In genomic region chr3:99666201-99666600, GRCh38 we compare ENCODE assay signal across 15 cellular contexts. TPM values are rescaled to one million over a fixed set of nuclear protein-coding genes. Genes with fewer than 3 reads are reported as not detected.
DNase-seq lines count a peak whose midpoint lies in the region; ATAC-seq and TF ChIP-seq lines count a peak whose summit lies in the region.
"Had no signal": no experiment of that assay in that cellular context is flagged by ENCODE, and none has a peak within 500 bp of the region (broad histone marks: within the 10 kb centered on the region; RNA-seq: fewer than 3 reads in every experiment).

No MANE protein-coding gene starts in this region.

- no TSS peak for BruUV-seq in PC-3 (replicated peaks; lab: Mats Ljungman, UMichigan)

- H3K4me3 ChIP-seq in GM23248 = 0 out of 2 replicates have a peak overlapping the region, but pooled peaks have one; percentile 3
- no peak overlapping the region for H3K4me3 ChIP-seq in PC-3 (ENCODE audit: low read length)
- H3K4me3 ChIP-seq: mucosa of descending colon, ovary, SJCRH30 had no signal

- H3K4me1 ChIP-seq in GM23248 (ENCODE audit: insufficient read depth) (peaks cover 24% of the 10 kb centered on the region), PC-3 (ENCODE audit: insufficient read depth, low read length) (peaks cover 57% of the 10 kb centered on the region)
- H3K4me1 ChIP-seq: SJCRH30 had no signal

- no peaks in the 10 kb centered on the region for H3K9me3 ChIP-seq in GM23248 (ENCODE audit: low read depth)
- H3K9me3 ChIP-seq in PC-3 (ENCODE audit: low read length) = no peaks in the 10 kb centered on the region
- H3K9me3 ChIP-seq: mucosa of descending colon, ovary, SJCRH30 had no signal

- H3K36me3 ChIP-seq in GM23248 (ENCODE audit: low read depth) (no peaks in the 10 kb centered on the region), PC-3 (ENCODE audit: low read depth, low read length) (no peaks in the 10 kb centered on the region)
- H3K36me3 ChIP-seq: ovary, SJCRH30 had no signal

- CTCF ChIA-PET in PC-3 (lab: Charles Lee) = no interaction called here

- H3K27ac ChIP-seq in GM23248 = no peak overlapping the region
- H3K27ac ChIP-seq in PC-3 (ENCODE audit: low read length) = no peak overlapping the region
- H3K27ac ChIP-seq: ovary, SJCRH30 had no signal

- no peaks in the 10 kb centered on the region for H3K27me3 ChIP-seq in GM23248 (replicated peaks; ENCODE audit: insufficient read depth)
- H3K27me3 ChIP-seq in PC-3 (ENCODE audit: low read length) = no peaks in the 10 kb centered on the region
- H3K27me3 ChIP-seq: ovary, SJCRH30 had no signal

- 60 to 70% methylated on average over 1 of the region's 1 CpG for WGBS in GM23248 (ENCODE audit: low coverage in 1 of 2, low lambda C conversion rate in 2 of 2, missing lambda C conversion rate in 2 of 2), 2 experiments

- DNase-seq in GM23248 (peak; percentile 61), PC-3 (peak; percentile 18), fibroblast of gingiva (ENCODE audit: low read depth) (peak; percentile 55), omental fat pad (ENCODE audit: low spot score) (no peak), NCI-H1436 treated with DMSO at 0.1 percent for 48 hours (lab: John Stamatoyannopoulos, UW) (no peak)
- DNase-seq: activated CD4-positive, alpha-beta T cell treated with anti-CD3 and anti-CD28 coated beads for 48 hours; H9; mucosa of descending colon; NCI-H1417; ovary; SJCRH30; stimulated activated naive CD4-positive, alpha-beta T cell had no signal

- POLR2A ChIA-PET in PC-3 (lab: Charles Lee; ENCODE audit: unreplicated experiment) = no interaction called here

- ATAC-seq in PC-3 (no peak), omental fat pad (ENCODE audit: low FRiP score) (peak; percentile 43), GM18873 (IDR thresholded peaks at IDR 0.05; ENCODE audit: low FRiP score, unreplicated experiment) (no peak), HG03442 (IDR thresholded peaks at IDR 0.05; ENCODE audit: unreplicated experiment) (no peak), GM19397 (IDR thresholded peaks at IDR 0.05; ENCODE audit: unreplicated experiment) (no peak)
- ATAC-seq: mucosa of descending colon had no signal

- peak overlapping the region; percentile 48 for H3K4me2 ChIP-seq in GM23248 (ENCODE audit: unreplicated experiment)
- H3K4me2 ChIP-seq in PC-3 (ENCODE audit: low read length) = no peak overlapping the region

- no peak for TF ChIP-seq CTCF in PC-3 (conservative IDR thresholded peaks at IDR 0.05; ENCODE audit: low read depth, low read length)
- TF ChIP-seq CTCF in omental fat pad (IDR thresholded peaks at IDR 0.05) = no peak

- H3K9ac ChIP-seq in GM23248 (no peak overlapping the region), PC-3 (ENCODE audit: low read length) (no peak overlapping the region)

- no peaks in the 10 kb centered on the region for H4K20me1 ChIP-seq in GM23248 (ENCODE audit: insufficient read depth)
- no peaks in the 10 kb centered on the region for H4K20me1 ChIP-seq in PC-3 (ENCODE audit: low read length)

- intact Hi-C loops in PC-3 (cut with micrococcal nuclease) = no loop called here

- in situ Hi-C loops in GM23248 (cut with MboI) = no loop called here

- no peaks in the 10 kb centered on the region for H3K9me2 ChIP-seq in GM23248 (ENCODE audit: insufficient read depth)
- H3K9me2 ChIP-seq in PC-3 (replicated peaks; ENCODE audit: low read length) = no peaks in the 10 kb centered on the region

- peaks cover 16% of the 10 kb centered on the region; the same call in 1 of the 2 replicates for H3K79me2 ChIP-seq in GM23248 (ENCODE audit: insufficient read depth)
- no peaks in the 10 kb centered on the region for H3K79me2 ChIP-seq in PC-3 (ENCODE audit: low read length)

- peaks cover 22% of the 10 kb centered on the region for H3F3A ChIP-seq in GM23248 (ENCODE audit: insufficient read depth)
- H3F3A ChIP-seq in PC-3 (ENCODE audit: low read length, unreplicated experiment) = peaks cover 12% of the 10 kb centered on the region

- peak overlapping the region; percentile 14; the same call in 1 of the 2 replicates for H2AFZ ChIP-seq in GM23248
- H2AFZ ChIP-seq in PC-3 (ENCODE audit: low read length) = no peak overlapping the region

RNA-seq across cellular contexts. Expression of gene COL8A1, which starts 27.8 kb away (rescaled TPM):
- total RNA-seq in GM23248 (2014; rRNA removed; shearing (Covaris generic)) = 157 and 189 TPM in 2 replicates
- polyA plus RNA-seq in GM23248 (2016; fragmentation: Nextera tagmentation; extraction: Ambion mirVana) = 164 TPM in 2 replicates
- total RNA-seq in PC-3 (2014; rRNA removed) (2.4 and 3.8 TPM in 2 replicates), omental fat pad (100 to 1,000 TPM in 3 of 4 donors, 10 to 100 TPM in 1; 16.7 to 303 (median 151) TPM)

Comparison
In these comparisons a context has a peak if more than half of its experiments do, and no peak if none do; other contexts are left out.
1. DNase-seq: peak in GM23248 (single experiment), PC-3 (single experiment) and fibroblast of gingiva (single experiment); none in omental fat pad (single experiment) and NCI-H1436 treated with DMSO at 0.1 percent for 48 hours (single experiment).